ENCODE assay signal across 1 cellular context in the genomic region with DNA sequence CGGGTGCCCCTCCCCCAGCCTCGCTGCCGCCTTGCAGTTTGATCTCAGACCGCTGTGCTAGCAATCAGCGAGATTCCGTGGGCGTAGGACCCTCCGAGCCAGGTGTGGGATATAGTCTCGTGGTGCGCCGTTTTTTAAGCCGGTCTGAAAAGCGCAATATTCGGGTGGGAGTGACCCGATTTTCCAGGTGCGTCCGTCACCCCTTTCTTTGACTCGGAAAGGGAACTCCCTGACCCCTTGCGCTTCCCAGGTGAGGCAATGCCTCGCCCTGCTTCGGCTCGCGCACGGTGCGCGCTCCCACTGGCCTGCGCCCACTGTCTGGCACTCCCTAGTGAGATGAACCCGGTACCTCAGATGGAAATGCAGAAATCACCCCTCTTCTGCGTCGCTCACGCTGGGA.
TF ChIP-seq lines count a peak whose summit lies in the region.

No MANE protein-coding gene starts in this region.

TF ChIP-seq in HEK293, 187 proteins besides CTCF, POLR2A, EP300 and RAD21 (continued from another document):
- TF ChIP-seq YY1 (tag by site-specific recombination; IDR thresholded peaks at IDR 0.05) (0 out of 2 replicates have a peak, but pooled peaks have one; percentile 4), ZNF394 (tag by site-specific recombination; IDR thresholded peaks at IDR 0.05; ENCODE audit: borderline replicate concordance) (0 out of 2 replicates have a peak, but pooled peaks have one; percentile 14), ZFP69B (tag by site-specific recombination; IDR thresholded peaks at IDR 0.05) (0 out of 2 replicates have a peak, but pooled peaks have one; percentile 45), EGR2 (tag by site-specific recombination; IDR thresholded peaks at IDR 0.05; ENCODE audit: low read depth) (peak; percentile 42), ZNF341 (tag by site-specific recombination; IDR thresholded peaks at IDR 0.05; ENCODE audit: low read depth) (peak; percentile 62), ZNF335 (tag by site-specific recombination; conservative IDR thresholded peaks at IDR 0.05) (peak; percentile 63)
- TF ChIP-seq, protein P1, sequence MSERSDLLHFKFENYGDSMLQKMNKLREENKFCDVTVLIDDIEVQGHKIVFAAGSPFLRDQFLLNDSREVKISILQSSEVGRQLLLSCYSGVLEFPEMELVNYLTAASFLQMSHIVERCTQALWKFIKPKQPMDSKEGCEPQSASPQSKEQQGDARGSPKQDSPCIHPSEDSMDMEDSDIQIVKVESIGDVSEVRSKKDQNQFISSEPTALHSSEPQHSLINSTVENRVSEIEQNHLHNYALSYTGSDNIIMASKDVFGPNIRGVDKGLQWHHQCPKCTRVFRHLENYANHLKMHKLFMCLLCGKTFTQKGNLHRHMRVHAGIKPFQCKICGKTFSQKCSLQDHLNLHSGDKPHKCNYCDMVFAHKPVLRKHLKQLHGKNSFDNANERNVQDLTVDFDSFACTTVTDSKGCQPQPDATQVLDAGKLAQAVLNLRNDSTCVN (tag by site-specific recombination; optimal IDR thresholded peaks at IDR 0.05) = peak; percentile 33
TF ChIP-seq in HEK293: peak in this region for 14; not testable (repeated sequence) for 173.
